In genomic region chr1:45155423-45155822, GRCh38 we compare ENCODE assay signal across 35 cellular contexts.
"Had no signal": no experiment of that assay in that cellular context is flagged by ENCODE, and none has a peak within 500 bp of the region (broad histone marks: within the 10 kb centered on the region; RNA-seq: fewer than 3 reads in every experiment).

No MANE protein-coding gene starts in this region.

- H3K4me3 ChIP-seq: adrenal gland, ascending aorta, body of pancreas, breast epithelium, cardiac muscle cell had no signal

- DNase-seq: activated effector memory CD4-positive, alpha-beta T cell treated with anti-CD3 and anti-CD28 coated beads, Interleukin-2, amount 50 U/mL, for 16 hours; activated effector memory CD4-positive, alpha-beta T cell treated with Interleukin-2 at 50 U/mL for 16 hours; activated gamma-delta T cell; activated gamma-delta T cell treated with Interleukin-2 at 50 U/mL for 16 hours; activated naive CD4-positive, alpha-beta T cell; activated naive CD4-positive, alpha-beta T cell treated with anti-CD3 and anti-CD28 coated beads for 36 hours; activated naive CD4-positive, alpha-beta T cell treated with anti-CD3 and anti-CD28 coated beads, Interleukin-2, amount 10 ng/mL, durations not matched to agents 7 days and 5 days; activated naive CD4-positive, alpha-beta T cell treated with anti-CD3 and anti-CD28 coated beads, Interleukin-2, amount 50 U/mL, for 16 hours; activated naive CD4-positive, alpha-beta T cell treated with Interleukin-2 at 50 U/mL for 16 hours; activated naive CD8-positive, alpha-beta T cell treated with anti-CD3 and anti-CD28 coated beads for 36 hours; activated naive CD8-positive, alpha-beta T cell treated with anti-CD3 and anti-CD28 coated beads, Interleukin-2, amount 10 ng/mL, durations not matched to agents 7 days and 5 days; activated naive CD8-positive, alpha-beta T cell treated with anti-CD3 and anti-CD28 coated beads, Interleukin-2, amount 50 U/mL, for 24 hours; activated T-cell treated with anti-CD3 and anti-CD28 coated beads for 4 hours; activated T-cell treated with anti-CD3 and anti-CD28 coated beads, Interleukin-2, amount 50 U/mL, for 1 hour; activated T-cell treated with anti-CD3 and anti-CD28 coated beads, Interleukin-2, amount 50 U/mL, for 24 hours; activated T-cell treated with anti-CD3 and anti-CD28 coated beads, Interleukin-2, amount 50 U/mL, for 4 hours; activated T-cell treated with anti-CD3 and anti-CD28 coated beads, Interleukin-2, amount 50 U/mL, for 48 hours; activated T-cell treated with anti-CD3 and anti-CD28 coated beads, Interleukin-2, amount 50 U/mL, for 72 hours; adrenal gland; amniotic stem cell; amygdala; anterior cingulate cortex; aorta; body of pancreas; brain microvascular endothelial cell; caudate nucleus; central memory CD4-positive, alpha-beta T cell; cerebellar nuclear complex had no signal

- H3K4me1 ChIP-seq: ascending aorta, body of pancreas, breast epithelium had no signal

- H3K36me3 ChIP-seq: adrenal gland, ascending aorta, brain microvascular endothelial cell, breast epithelium, cardiac muscle cell had no signal

- FAIRE-seq: astrocyte, bronchial epithelial cell had no signal

- H3K9me3 ChIP-seq: adrenal gland, ascending aorta, body of pancreas had no signal

- H3K27ac ChIP-seq: adrenal gland, ascending aorta, body of pancreas, brain microvascular endothelial cell, breast epithelium, cardiac muscle cell had no signal

- H3K27me3 ChIP-seq: adrenal gland, ascending aorta, body of pancreas, brain microvascular endothelial cell, breast epithelium, cardiac muscle cell had no signal

- ATAC-seq: activated naive CD4-positive, alpha-beta T cell treated with anti-CD3 and anti-CD28 coated beads, Interleukin-2, amount 50 U/mL, for 72 hours; activated naive CD8-positive, alpha-beta T cell treated with anti-CD3 and anti-CD28 coated beads, Interleukin-2, amount 50 U/mL, for 24 hours; activated T-cell treated with anti-CD3 and anti-CD28 coated beads, Interleukin-2, amount 50 U/mL, for 4 hours; activated T-cell treated with anti-CD3 and anti-CD28 coated beads, Interleukin-2, amount 50 U/mL, for 72 hours; activated T-helper 17 cell treated with anti-CD3 and anti-CD28 coated beads, Interleukin-2, amount 50 U/mL, for 72 hours; body of pancreas had no signal
